19 cellular contexts compared by ENCODE assay signal in genomic region chr3:31432897-31433678, GRCh38.
A peak's percentile ranks its signal among the peaks of the same experiment; 100 is the strongest.
DNase-seq lines count a peak whose midpoint lies in the region; ATAC-seq and TF ChIP-seq lines count a peak whose summit lies in the region.
"Had no signal": no experiment of that assay in that cellular context is flagged by ENCODE, and none has a peak within 500 bp of the region (broad histone marks: within the 10 kb centered on the region; RNA-seq: fewer than 3 reads in every experiment).

No MANE protein-coding gene starts in this region.

- ATAC-seq in SK-N-SH treated with all-trans-retinoic acid at 6 μM for 48 hours (no peak), HG02588 (IDR thresholded peaks at IDR 0.05; ENCODE audit: unreplicated experiment) (no peak)
- ATAC-seq: K562 had no signal

- DNase-seq in ELR (ENCODE audit: low read depth) (peak; percentile 1), NCI-H226 (peak; percentile 14), dermis blood vessel endothelial cell (peak; percentile 66), left kidney (ENCODE audit: low read depth, low spot score) (peak; percentile 21), hepatic stellate cell (ENCODE audit: low spot score) (no peak), putamen (ENCODE audit: low spot score) (no peak)
- DNase-seq: activated CD4-positive, alpha-beta T cell treated with anti-CD3 and anti-CD28 coated beads, Interleukin-2, amount 50 U/mL, for 4 hours; activated CD8-positive, alpha-beta memory T cell treated with anti-CD3 and anti-CD28 coated beads, Interleukin-2, amount 50 U/mL, for 48 hours; activated gamma-delta T cell; head of caudate nucleus; HFFc6; NCI-H1930; NCI-H345; SK-N-SH; substantia nigra; uterus had no signal

TF ChIP-seq in SK-N-SH treated with all-trans-retinoic acid at 6 μM for 48 hours, 23 proteins besides CTCF, POLR2A, EP300 and RAD21:
- TF ChIP-seq BACH2 (CRISPR knock-in tag; IDR thresholded peaks at IDR 0.05; ENCODE audit: borderline replicate concordance) (no peak), ZC3H10 (CRISPR knock-in tag; IDR thresholded peaks at IDR 0.05) (no peak), OSR1 (CRISPR knock-in tag; IDR thresholded peaks at IDR 0.05) (no peak), GLIS3 (CRISPR knock-in tag; IDR thresholded peaks at IDR 0.05) (no peak), ZNF565 (CRISPR knock-in tag; conservative IDR thresholded peaks at IDR 0.05; ENCODE audit: low read depth) (no peak), ZFP3 (CRISPR knock-in tag; IDR thresholded peaks at IDR 0.05) (no peak)

Comparison
In these comparisons a context has a peak if more than half of its experiments do, and no peak if none do; other contexts are left out.
1. DNase-seq: peak in ELR (single experiment), NCI-H226 (single experiment), dermis blood vessel endothelial cell (single experiment) and left kidney (single experiment); none in hepatic stellate cell (single experiment) and putamen (single experiment).